ENCODE assay signal across 9 cellular contexts in the genomic region with DNA sequence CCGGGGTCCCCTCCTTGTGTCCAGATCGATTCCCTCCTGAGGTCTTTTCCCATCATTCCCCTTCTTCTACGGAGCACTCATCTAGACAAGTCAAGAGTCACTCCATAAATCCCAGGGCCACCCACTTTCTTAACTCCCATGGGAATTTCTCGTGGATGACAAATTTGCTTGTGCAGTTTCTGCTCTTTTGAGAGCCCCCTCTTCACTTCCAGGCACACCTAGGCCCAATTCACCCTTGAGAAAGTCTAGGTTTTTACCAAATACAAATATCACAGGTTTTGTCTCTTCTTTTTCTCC. TPM values are rescaled to one million over a fixed set of nuclear protein-coding genes. Genes with fewer than 3 reads are reported as not detected.
DNase-seq lines count a peak whose midpoint lies in the region; ATAC-seq and TF ChIP-seq lines count a peak whose summit lies in the region.
"Had no signal": no experiment of that assay in that cellular context is flagged by ENCODE, and none has a peak within 500 bp of the region (broad histone marks: within the 10 kb centered on the region; RNA-seq: fewer than 3 reads in every experiment).

No MANE protein-coding gene starts in this region.

- no peak overlapping the region for H3K18ac ChIP-seq in H9 (ENCODE audit: insufficient read length, low read depth, low read length)

- no peak overlapping the region for H2BK120ac ChIP-seq in H9 (ENCODE audit: low read depth, low read length, poor library complexity, severe bottlenecking)

- H3K9me3 Mint-ChIP-seq in H9 (no peaks in the 10 kb centered on the region; a peak in 1 of 5 replicates), glutamatergic neuron (ENCODE audit: unreplicated experiment) (peaks cover 10% of the 10 kb centered on the region)

- H3K4ac ChIP-seq in H9 (ENCODE audit: low read depth, low read length), result no peak overlapping the region

- H3K4me3 Mint-ChIP-seq in H9 (peak overlapping the region; percentile 90), glutamatergic neuron (ENCODE audit: unreplicated experiment) (peak overlapping the region; percentile 95)

- peak overlapping the region; percentile 53 for H3K9ac ChIP-seq in H9 (ENCODE audit: extremely low read depth, insufficient read length, low read length)

- H3K14ac ChIP-seq in H9 (ENCODE audit: insufficient read depth, low read length), result 0 out of 2 replicates have a peak overlapping the region, but pooled peaks have one; percentile 37

- H3K36me3 Mint-ChIP-seq in H9 (ENCODE audit: insufficient read depth in 1 of 3, low read depth in 3 of 3), result peaks cover 30 to 55% (median 48%) of the 10 kb centered on the region in 3 experiments; a peak in 6 of 7 replicates
- H3K36me3 Mint-ChIP-seq in glutamatergic neuron (ENCODE audit: unreplicated experiment), result peaks cover 8% of the 10 kb centered on the region

- H3K4me3 ChIP-seq in WERI-Rb-1 (ENCODE audit: low read depth, low read length) (peak overlapping the region; percentile 80), skin epidermis (peak overlapping the region; percentile 62 to 100 (median 84))

- peaks cover 6% of the 10 kb centered on the region for H3K23me2 ChIP-seq in H9 (ENCODE audit: insufficient read length, low read depth, low read length, poor library complexity, severe bottlenecking)

- H3K4me1 Mint-ChIP-seq in H9 (peaks cover 14 to 15% of the 10 kb centered on the region in 2 experiments), glutamatergic neuron (ENCODE audit: low read depth, unreplicated experiment) (peaks cover 13% of the 10 kb centered on the region)

- no peak overlapping the region for H4K91ac ChIP-seq in H9 (ENCODE audit: insufficient read length, low read depth, low read length)

- TF ChIP-seq CTCF in H9 (conservative IDR thresholded peaks at IDR 0.05), result no peak
- TF ChIP-seq CTCF in WERI-Rb-1 (IDR thresholded peaks at IDR 0.05; ENCODE audit: low read depth, low read length), result no peak
- TF ChIP-seq CTCF in glutamatergic neuron (IDR thresholded peaks at IDR 0.05; ENCODE audit: partially characterized antibody, unreplicated experiment), result no peak

- no peak overlapping the region for H2BK20ac ChIP-seq in H9 (ENCODE audit: low read depth, low read length, poor library complexity, severe bottlenecking)

- H2BK12ac ChIP-seq in H9 (ENCODE audit: insufficient read length, low read depth, low read length), result no peak overlapping the region

- H3K56ac ChIP-seq in H9 (ENCODE audit: insufficient read length, low read depth, low read length), result no peak overlapping the region

- peaks cover 5% of the 10 kb centered on the region for H3K79me1 ChIP-seq in H9 (ENCODE audit: insufficient read depth, low read depth, low read length, poor library complexity, severe bottlenecking)

- no peak overlapping the region for H3T11ph ChIP-seq in H9 (ENCODE audit: low read length)

- WGBS in H9 (ENCODE audit: extremely low coverage, insufficient read length, low lambda C conversion rate), result no CpG with 5 or more reads among the region's 4 CpGs

- H3K9me3 ChIP-seq in H9 (ENCODE audit: control insufficient read depth, low read depth, low read length) (no peaks in the 10 kb centered on the region), WERI-Rb-1 (ENCODE audit: severe bottlenecking) (no peaks in the 10 kb centered on the region)

- peaks cover 58% of the 10 kb centered on the region for H3K36me3 ChIP-seq in WERI-Rb-1

- H4K8ac ChIP-seq in H9 (replicated peaks; ENCODE audit: insufficient read length, low read depth, low read length), result no peak overlapping the region

- H3K27ac Mint-ChIP-seq in H9, result peak overlapping the region; percentile 92 to 99 (median 96)
- peak overlapping the region; percentile 96 for H3K27ac Mint-ChIP-seq in glutamatergic neuron (ENCODE audit: unreplicated experiment)

- DNase-seq in H9 (no peak), WERI-Rb-1 (no peak), glutamatergic neuron (no peak), NCI-H1417 treated with DMSO at 0.1 percent for 48 hours (lab: John Stamatoyannopoulos, UW) (no peak), COLO668 (lab: John Stamatoyannopoulos, UW; ENCODE audit: unreplicated experiment) (no peak)

- no peaks in the 10 kb centered on the region for H3K27me3 Mint-ChIP-seq in H9 (ENCODE audit: low read depth)
- H3K27me3 Mint-ChIP-seq in glutamatergic neuron (ENCODE audit: unreplicated experiment), result peaks cover 6% of the 10 kb centered on the region

- ATAC-seq in GM19324 (IDR thresholded peaks at IDR 0.05; ENCODE audit: low FRiP score, unreplicated experiment), result no peak
- no peak for ATAC-seq in HG02885 (IDR thresholded peaks at IDR 0.05; ENCODE audit: poor library complexity, unreplicated experiment)

- H2AFZ ChIP-seq in H9 (ENCODE audit: low read length), result no peak overlapping the region

- H2BK15ac ChIP-seq in H9 (ENCODE audit: low read depth, low read length), result no peak overlapping the region

- no peak overlapping the region for H3K27ac ChIP-seq in H9 (ENCODE audit: insufficient read length, low read depth, low read length)
- peak overlapping the region; percentile 92 for H3K27ac ChIP-seq in WERI-Rb-1
- peak overlapping the region in 20 of 21 experiments; percentile 76 to 99 (median 94) for H3K27ac ChIP-seq in skin epidermis

- no peaks in the 10 kb centered on the region for H3K4me1 ChIP-seq in H9 (ENCODE audit: insufficient read depth, low read length)

- H2AK5ac ChIP-seq in H9 (ENCODE audit: insufficient read length, low read length), result no peak overlapping the region

- H3K23ac ChIP-seq in H9 (ENCODE audit: insufficient read length, low read depth, low read length), result no peak overlapping the region

- H3K4me2 ChIP-seq in H9 (ENCODE audit: insufficient read depth, insufficient read length, low read length), result peak overlapping the region; percentile 77

- no peaks in the 10 kb centered on the region for H3K27me3 ChIP-seq in H9 (ENCODE audit: insufficient read depth, low read length)
- H3K27me3 ChIP-seq in WERI-Rb-1 (ENCODE audit: insufficient read depth, low read depth, severe bottlenecking), result no peaks in the 10 kb centered on the region

- no peaks in the 10 kb centered on the region for H4K20me1 ChIP-seq in H9 (ENCODE audit: control insufficient read depth, insufficient read depth, insufficient read length)

- H3K79me2 ChIP-seq in H9 (ENCODE audit: insufficient read depth, low read length), result no peaks in the 10 kb centered on the region

- no peak overlapping the region for H4K5ac ChIP-seq in H9 (ENCODE audit: insufficient read length, low read depth, low read length)

- no peak overlapping the region for H2BK5ac ChIP-seq in H9 (ENCODE audit: insufficient read length, low read length)

RNA-seq across cellular contexts. Expression of a gene that starts 0.5 kb away (rescaled TPM):
- total RNA-seq in H9 (2021), result 82.8 and 83.3 TPM in 2 replicates
- 73.5 TPM for total RNA-seq in glutamatergic neuron (ENCODE audit: unreplicated experiment)

RNA-seq across cellular contexts. Expression of a gene that starts 7.2 kb away (rescaled TPM):
- total RNA-seq in H9 (2021) (not detected in 2 replicates), glutamatergic neuron (ENCODE audit: unreplicated experiment) (not detected)
- total RNA-seq: HT1080 had no signal

RNA-seq across cellular contexts. Expression of a gene that starts 12.3 kb away (rescaled TPM):
- total RNA-seq in H9 (2021) (0.13 TPM in 1 of 2 replicates, not detected in the other), glutamatergic neuron (ENCODE audit: unreplicated experiment) (0.25 TPM)
- total RNA-seq: HT1080 had no signal

RNA-seq across cellular contexts. Expression of a gene that starts 13.6 kb away (rescaled TPM):
- 5.1 and 5.4 TPM in 2 replicates for total RNA-seq in H9 (2021)
- total RNA-seq in glutamatergic neuron (ENCODE audit: unreplicated experiment), result 100 TPM

RNA-seq across cellular contexts. Expression of a gene that starts 22.3 kb away (rescaled TPM):
- total RNA-seq in H9 (2021) (18.4 and 21.8 TPM in 2 replicates), glutamatergic neuron (ENCODE audit: unreplicated experiment) (111 TPM)
